20 cellular contexts compared by ENCODE assay signal in genomic region chr2:103942199-103942598, GRCh38.
DNase-seq lines count a peak whose midpoint lies in the region; ATAC-seq, FAIRE-seq and TF ChIP-seq lines count a peak whose summit lies in the region.
"Had no signal": no experiment of that assay in that cellular context is flagged by ENCODE, and none has a peak within 500 bp of the region (broad histone marks: within the 10 kb centered on the region; RNA-seq: fewer than 3 reads in every experiment).

No MANE protein-coding gene starts in this region.

- no peak for TF ChIP-seq CTCF in pancreas (IDR thresholded peaks at IDR 0.05)

- FAIRE-seq in G401.6 (lab: Jason Lieb, UNC) = peak; percentile 69
- peak; percentile 25 for FAIRE-seq in RCC 7860 (lab: Jason Lieb, UNC)
- peak; percentile 18 for FAIRE-seq in endometrium (lab: Jason Lieb, UNC)
- FAIRE-seq in pancreas (lab: Jason Lieb, UNC) = peak; percentile 20
- FAIRE-seq: A549, GM12892, H54 had no signal

- H3K27ac ChIP-seq in pancreas = no peak overlapping the region
- H3K27ac ChIP-seq: A549 had no signal

- H3K9me3 Mint-ChIP-seq in activated naive CD4-positive, alpha-beta T cell treated with anti-CD3 and anti-CD28 coated beads, Interleukin-2, amount 50 U/mL, for 72 hours = peaks cover 0 to 12% of the 10 kb centered on the region in 2 donors

- H3K9me3 ChIP-seq in pancreas = no peaks in the 10 kb centered on the region
- H3K9me3 ChIP-seq: HAP-1 had no signal

- H3K4me1 ChIP-seq in pancreas = no peaks in the 10 kb centered on the region
- H3K4me1 ChIP-seq: A549, HAP-1 had no signal

- intact Hi-C loops in pancreas (cut with DNase I) = no loop called here

- peaks cover 0 to 4% of the 10 kb centered on the region in 2 donors for H3K36me3 Mint-ChIP-seq in activated naive CD4-positive, alpha-beta T cell treated with anti-CD3 and anti-CD28 coated beads, Interleukin-2, amount 50 U/mL, for 72 hours
- H3K36me3 Mint-ChIP-seq: CD4-positive, alpha-beta memory T cell had no signal

- DNase-seq in RCC 7860 (ENCODE audit: low spot score) (no peak), pancreas (no peak), cerebellum (ENCODE audit: low spot score) (no peak), NCI-H526 (lab: John Stamatoyannopoulos, UW) (no peak)
- DNase-seq in activated naive CD4-positive, alpha-beta T cell treated with anti-CD3 and anti-CD28 coated beads, Interleukin-2, amount 50 U/mL, for 72 hours (ENCODE audit: low spot score in 2 of 2) = no peak
- no peak for DNase-seq in stimulated activated CD4-positive, alpha-beta T cell treated with anti-CD3 and anti-CD28 coated beads, Interleukin-2, amount 100 ng/mL, for 24 hours
- DNase-seq: ACHN; C1 segment of cervical spinal cord; Calu3; CD4-positive, alpha-beta memory T cell; COR-L47; DMS53; DMS79 treated with DMSO at 0.1 percent for 48 hours; GOT3 had no signal

- no peaks in the 10 kb centered on the region for H3K27me3 ChIP-seq in pancreas

- no peak for ATAC-seq in pancreas
- no peak for ATAC-seq in activated naive CD4-positive, alpha-beta T cell treated with anti-CD3 and anti-CD28 coated beads, Interleukin-2, amount 50 U/mL, for 72 hours
- ATAC-seq: A549 had no signal

- H3K4me3 ChIP-seq in pancreas = no peak overlapping the region
- H3K4me3 ChIP-seq: A549, HAP-1 had no signal

- H3K27ac Mint-ChIP-seq in activated naive CD4-positive, alpha-beta T cell treated with anti-CD3 and anti-CD28 coated beads, Interleukin-2, amount 50 U/mL, for 72 hours = no peak overlapping the region
- H3K27ac Mint-ChIP-seq: CD4-positive, alpha-beta memory T cell had no signal

- no peaks in the 10 kb centered on the region for H3K36me3 ChIP-seq in pancreas
- H3K36me3 ChIP-seq: HAP-1 had no signal
